8 cellular contexts compared by ENCODE assay signal in the genomic region with DNA sequence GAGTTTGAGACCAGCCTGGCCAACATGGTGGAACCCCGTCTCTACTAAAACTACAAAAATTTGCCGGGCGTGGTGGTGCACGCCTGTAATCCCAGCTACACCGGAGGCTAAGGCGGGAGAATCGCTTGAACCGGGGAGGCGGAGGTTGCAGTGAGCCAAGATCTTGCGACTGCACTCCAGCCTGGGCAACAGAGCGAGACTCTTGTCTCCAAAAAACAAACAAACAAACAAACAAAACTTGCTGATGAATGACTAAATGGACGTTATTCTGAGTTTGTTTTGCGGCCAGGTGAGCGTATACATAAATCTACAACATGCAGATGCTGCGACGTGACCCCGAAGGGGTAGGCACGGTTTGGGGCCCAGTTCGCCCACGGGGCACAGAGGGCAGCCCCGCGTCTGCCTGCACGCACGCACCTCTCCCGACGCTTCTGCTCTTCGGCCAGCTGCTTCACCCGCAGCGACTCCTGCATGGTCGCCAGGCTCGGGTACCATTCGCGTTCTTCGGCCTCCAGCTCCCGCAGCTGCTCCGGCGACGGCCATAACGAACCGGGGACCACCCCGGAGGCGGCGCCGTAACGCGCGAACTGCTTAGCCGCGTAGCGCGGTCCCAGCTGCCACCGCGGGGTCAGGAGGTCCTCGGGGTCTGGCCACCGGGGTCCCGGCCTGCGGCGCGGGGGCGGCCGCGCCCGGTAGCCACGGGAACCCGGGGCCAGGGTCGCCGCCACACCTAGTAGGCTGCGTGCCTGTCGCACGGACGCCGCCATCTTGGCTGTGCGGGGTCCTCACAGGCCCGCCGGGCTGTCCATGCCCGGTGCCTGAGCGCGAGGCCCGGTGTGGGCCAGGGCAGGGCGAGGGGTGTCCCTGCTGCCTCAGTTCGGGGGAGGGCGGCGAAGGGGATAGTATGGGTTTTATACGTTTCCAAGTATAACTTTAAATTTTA. TPM values are rescaled to one million over a fixed set of nuclear protein-coding genes. Genes with fewer than 3 reads are reported as not detected.
DNase-seq lines count a peak whose midpoint lies in the region; ATAC-seq and TF ChIP-seq lines count a peak whose summit lies in the region.

A gene (minus strand): TSS at position 778 of the 943 bp plus-strand sequence. CDS start 11 bp downstream, at position 767.

- no peaks in the 10 kb centered on the region for H3K9me3 ChIP-seq in muscle layer of colon (ENCODE audit: low read length)

- no peaks in the 10 kb centered on the region for H3K27me3 ChIP-seq in ACC112 (ENCODE audit: insufficient read depth, low read length)
- no peaks in the 10 kb centered on the region for H3K27me3 ChIP-seq in HL-60 (ENCODE audit: insufficient read depth, poor library complexity, severe bottlenecking)
- no peaks in the 10 kb centered on the region for H3K27me3 ChIP-seq in muscle layer of colon (ENCODE audit: control insufficient read depth in 1 of 2, insufficient read depth in 2 of 2, low read length in 2 of 2)

- H3K9ac ChIP-seq in muscle layer of colon (ENCODE audit: low read length) = peak within 1 kb of the TSS; percentile 76

- H3K27ac ChIP-seq in ACC112 (ENCODE audit: low read depth, low read length) = peak within 1 kb of the TSS; percentile 100
- peak within 1 kb of the TSS; percentile 86 for H3K27ac ChIP-seq in HL-60 (replicated peaks)
- peak within 1 kb of the TSS; percentile 88 for H3K27ac ChIP-seq in muscle layer of colon (ENCODE audit: low read depth, low read length)

- H3K36me3 ChIP-seq in ACC112 (ENCODE audit: insufficient read depth, low read length) = no peaks in the 10 kb centered on the region
- H3K36me3 ChIP-seq in muscle layer of colon (ENCODE audit: insufficient read depth, low read length) = peaks cover 29% of the 10 kb centered on the region

- peaks cover 2% of the 10 kb centered on the region for H3K27me3 Mint-ChIP-seq in activated T-cell treated with anti-CD3 and anti-CD28 coated beads, Interleukin-2, amount 50 U/mL, for 4 hours (ENCODE audit: low read depth)

- TF ChIP-seq CTCF in HL-60 (IDR thresholded peaks at IDR 0.05; ENCODE audit: insufficient read depth, low read length) = no peak

- H3K4me3 ChIP-seq in ACC112 (ENCODE audit: low read depth, low read length) (peak within 1 kb of the TSS; percentile 88), HL-60 (replicated peaks; ENCODE audit: insufficient read depth, low read length) (peak within 1 kb of the TSS; percentile 89), muscle layer of colon (ENCODE audit: low read depth in 1 of 2, low read length in 2 of 2) (peak within 1 kb of the TSS; percentile 73 to 77)

- H3K79me2 ChIP-seq in ACC112 (ENCODE audit: control insufficient read depth, insufficient read depth, low read length, unreplicated experiment) = peaks cover 35% of the 10 kb centered on the region

- H3K4me1 ChIP-seq in ACC112 (ENCODE audit: control insufficient read depth, insufficient read depth, low read length, unreplicated experiment) (peaks cover 39% of the 10 kb centered on the region), muscle layer of colon (ENCODE audit: insufficient read depth, low read length) (peaks cover 12% of the 10 kb centered on the region)

- H3K4me1 Mint-ChIP-seq in activated T-cell treated with anti-CD3 and anti-CD28 coated beads, Interleukin-2, amount 50 U/mL, for 4 hours (ENCODE audit: low read depth) = peaks cover 32% of the 10 kb centered on the region

- H2AFZ ChIP-seq in ACC112 (ENCODE audit: low read length, unreplicated experiment) = peak within 1 kb of the TSS; percentile 59

- DNase-seq in HL-60 (ENCODE audit: low read depth in 1 of 2, low spot score in 1 of 2) = peak in 1 of 2 experiments; percentile 86
- DNase-seq in activated T-cell treated with anti-CD3 and anti-CD28 coated beads, Interleukin-2, amount 50 U/mL, for 4 hours = peak; percentile 79
- peak; percentile 54 for DNase-seq in stimulated activated CD8-positive, alpha-beta memory T cell treated with anti-CD3 and anti-CD28 coated beads, Interleukin-7, amount 100 ng/mL, for 24 hours (ENCODE audit: low read depth)

- peak within 1 kb of the TSS; percentile 91 for H3K4me3 Mint-ChIP-seq in activated T-cell treated with anti-CD3 and anti-CD28 coated beads, Interleukin-2, amount 50 U/mL, for 4 hours

- ATAC-seq in GM18519 (IDR thresholded peaks at IDR 0.05; ENCODE audit: low FRiP score, unreplicated experiment) = peak; percentile 47
- peak; percentile 96 to 97 for ATAC-seq in activated T-cell treated with anti-CD3 and anti-CD28 coated beads, Interleukin-2, amount 50 U/mL, for 4 hours
- peak; percentile 81 for ATAC-seq in esophagus mucosa

- peaks cover 20% of the 10 kb centered on the region for H3K36me3 Mint-ChIP-seq in activated T-cell treated with anti-CD3 and anti-CD28 coated beads, Interleukin-2, amount 50 U/mL, for 4 hours (ENCODE audit: insufficient read depth)

- H3K9me3 Mint-ChIP-seq in activated T-cell treated with anti-CD3 and anti-CD28 coated beads, Interleukin-2, amount 50 U/mL, for 4 hours = no peaks in the 10 kb centered on the region

TF ChIP-seq in PFSK-1, 5 proteins besides CTCF, POLR2A, EP300 and RAD21:
- TF ChIP-seq, protein P1, sequence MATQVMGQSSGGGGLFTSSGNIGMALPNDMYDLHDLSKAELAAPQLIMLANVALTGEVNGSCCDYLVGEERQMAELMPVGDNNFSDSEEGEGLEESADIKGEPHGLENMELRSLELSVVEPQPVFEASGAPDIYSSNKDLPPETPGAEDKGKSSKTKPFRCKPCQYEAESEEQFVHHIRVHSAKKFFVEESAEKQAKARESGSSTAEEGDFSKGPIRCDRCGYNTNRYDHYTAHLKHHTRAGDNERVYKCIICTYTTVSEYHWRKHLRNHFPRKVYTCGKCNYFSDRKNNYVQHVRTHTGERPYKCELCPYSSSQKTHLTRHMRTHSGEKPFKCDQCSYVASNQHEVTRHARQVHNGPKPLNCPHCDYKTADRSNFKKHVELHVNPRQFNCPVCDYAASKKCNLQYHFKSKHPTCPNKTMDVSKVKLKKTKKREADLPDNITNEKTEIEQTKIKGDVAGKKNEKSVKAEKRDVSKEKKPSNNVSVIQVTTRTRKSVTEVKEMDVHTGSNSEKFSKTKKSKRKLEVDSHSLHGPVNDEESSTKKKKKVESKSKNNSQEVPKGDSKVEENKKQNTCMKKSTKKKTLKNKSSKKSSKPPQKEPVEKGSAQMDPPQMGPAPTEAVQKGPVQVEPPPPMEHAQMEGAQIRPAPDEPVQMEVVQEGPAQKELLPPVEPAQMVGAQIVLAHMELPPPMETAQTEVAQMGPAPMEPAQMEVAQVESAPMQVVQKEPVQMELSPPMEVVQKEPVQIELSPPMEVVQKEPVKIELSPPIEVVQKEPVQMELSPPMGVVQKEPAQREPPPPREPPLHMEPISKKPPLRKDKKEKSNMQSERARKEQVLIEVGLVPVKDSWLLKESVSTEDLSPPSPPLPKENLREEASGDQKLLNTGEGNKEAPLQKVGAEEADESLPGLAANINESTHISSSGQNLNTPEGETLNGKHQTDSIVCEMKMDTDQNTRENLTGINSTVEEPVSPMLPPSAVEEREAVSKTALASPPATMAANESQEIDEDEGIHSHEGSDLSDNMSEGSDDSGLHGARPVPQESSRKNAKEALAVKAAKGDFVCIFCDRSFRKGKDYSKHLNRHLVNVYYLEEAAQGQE (IDR thresholded peaks at IDR 0.05; ENCODE audit: insufficient read depth in 1 of 2, low read depth in 2 of 2, low read length in 2 of 2) = no peak
- peak; percentile 45 for TF ChIP-seq FOXP2 (optimal IDR thresholded peaks at IDR 0.05; ENCODE audit: borderline replicate concordance, extremely low read depth, extremely low read length, insufficient read depth)
- TF ChIP-seq TAF1 (IDR thresholded peaks at IDR 0.05; ENCODE audit: borderline replicate concordance, insufficient read depth, low read length) = peak; percentile 97
- peak; percentile 88 for TF ChIP-seq POLR2AphosphoS5 (IDR thresholded peaks at IDR 0.05; ENCODE audit: low read depth, low read length)
- TF ChIP-seq SIN3A (IDR thresholded peaks at IDR 0.05; ENCODE audit: borderline replicate concordance, insufficient read depth, low read length) = 0 out of 2 replicates have a peak, but pooled peaks have one; percentile 33
TF ChIP-seq in PFSK-1: peak in this region for 4.

RNA-seq across cellular contexts. Expression of the gene that starts here (rescaled TPM):
- 100 TPM for polyA plus RNA-seq in PFSK-1 (2012; ENCODE audit: insufficient read length, low read depth)
- 10 to 100 TPM; 60.5 to 65.2 (median 61.8) TPM for total RNA-seq in activated T-cell treated with anti-CD3 and anti-CD28 coated beads, Interleukin-2, amount 50 U/mL, for 4 hours
- 20.7 TPM for total RNA-seq in esophagus mucosa
